ENCODE assay signal across 9 cellular contexts in the genomic region with DNA sequence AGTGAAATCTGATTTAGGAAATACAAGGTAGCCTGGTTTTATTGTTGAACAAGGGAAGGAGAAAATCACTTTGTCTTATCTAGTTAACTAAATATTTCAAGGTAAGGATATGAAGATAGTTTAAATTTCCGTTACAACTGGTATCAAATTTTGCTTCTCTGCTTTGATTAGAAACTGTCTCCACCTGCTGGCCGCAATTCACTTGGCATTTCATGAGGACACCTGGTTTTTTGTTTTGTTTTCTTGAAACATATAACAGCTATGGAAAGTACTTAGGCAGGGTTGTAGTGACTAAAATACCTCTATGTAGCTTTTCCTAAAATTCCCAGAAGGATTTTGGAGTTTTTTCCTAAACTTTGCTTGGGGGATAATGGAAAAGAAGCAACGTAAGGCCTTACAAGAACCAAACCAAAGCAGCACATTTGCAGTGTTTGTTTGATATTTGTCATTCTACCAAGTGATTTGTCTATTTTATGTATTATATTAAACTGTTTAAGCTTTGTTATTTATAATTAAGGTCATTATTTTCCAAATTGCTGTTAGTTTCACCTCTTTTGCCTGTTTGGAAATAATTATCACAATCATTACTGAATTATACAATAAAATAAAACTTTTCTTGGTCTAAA.
DNase-seq lines count a peak whose midpoint lies in the region; ATAC-seq, FAIRE-seq and TF ChIP-seq lines count a peak whose summit lies in the region.
"Had no signal": no experiment of that assay in that cellular context is flagged by ENCODE, and none has a peak within 500 bp of the region (broad histone marks: within the 10 kb centered on the region; RNA-seq: fewer than 3 reads in every experiment).

No MANE protein-coding gene starts in this region.

- peak; percentile 86 for TF ChIP-seq CTCF in HFFc6 (IDR thresholded peaks at IDR 0.05)

- ATAC-seq in activated naive CD8-positive, alpha-beta T cell treated with anti-CD3 and anti-CD28 coated beads, Interleukin-2, amount 10 ng/mL, durations not matched to agents 7 days and 5 days (ENCODE audit: low read depth) = no peak
- ATAC-seq in right cardiac atrium (no peak), GM18867 (IDR thresholded peaks at IDR 0.05; ENCODE audit: unreplicated experiment) (no peak), GM19324 (IDR thresholded peaks at IDR 0.05; ENCODE audit: low FRiP score, unreplicated experiment) (no peak)

- H3K27me3 Mint-ChIP-seq in HFFc6 (ENCODE audit: insufficient read depth) = no peaks in the 10 kb centered on the region; the same call in none of the 2 replicates
- peaks cover 2% of the 10 kb centered on the region for H3K27me3 Mint-ChIP-seq in activated naive CD8-positive, alpha-beta T cell treated with anti-CD3 and anti-CD28 coated beads, Interleukin-2, amount 10 ng/mL, durations not matched to agents 7 days and 5 days

- FAIRE-seq in RCC 7860 (lab: Jason Lieb, UNC) = peak; percentile 83

- WGBS in right cardiac atrium = 35% methylated on average over 3 of the region's 3 CpGs

- no peaks in the 10 kb centered on the region for H3K9me3 ChIP-seq in right cardiac atrium (ENCODE audit: control insufficient read depth, low read length)

- H3K4me3 Mint-ChIP-seq in HFFc6 = no peak overlapping the region
- no peak overlapping the region for H3K4me3 Mint-ChIP-seq in activated naive CD8-positive, alpha-beta T cell treated with anti-CD3 and anti-CD28 coated beads, Interleukin-2, amount 10 ng/mL, durations not matched to agents 7 days and 5 days

- no peak overlapping the region for H3K27ac Mint-ChIP-seq in HFFc6
- H3K27ac Mint-ChIP-seq in activated naive CD8-positive, alpha-beta T cell treated with anti-CD3 and anti-CD28 coated beads, Interleukin-2, amount 10 ng/mL, durations not matched to agents 7 days and 5 days = no peak overlapping the region

- POLR2A ChIA-PET in activated naive CD8-positive, alpha-beta T cell treated with anti-CD3 and anti-CD28 coated beads, Interleukin-2, amount 10 ng/mL, durations not matched to agents 7 days and 5 days (lab: Charles Lee) = interaction anchor here (0.6 kb wide), 1 partner anchor 191 kb away, joined by 4 read pairs; no protein-coding TSS in a partner anchor

- peaks cover 4% of the 10 kb centered on the region for H3K9me3 Mint-ChIP-seq in HFFc6
- peaks cover 7% of the 10 kb centered on the region for H3K9me3 Mint-ChIP-seq in activated naive CD8-positive, alpha-beta T cell treated with anti-CD3 and anti-CD28 coated beads, Interleukin-2, amount 10 ng/mL, durations not matched to agents 7 days and 5 days

- DNase-seq in COLO829 (ENCODE audit: low spot score) (peak; percentile 77), HFFc6 (peak; percentile 12), RCC 7860 (ENCODE audit: low spot score) (no peak), right cardiac atrium (peak in 2 of 3 donors; percentile 31 to 76)
- DNase-seq in activated naive CD8-positive, alpha-beta T cell treated with anti-CD3 and anti-CD28 coated beads, Interleukin-2, amount 10 ng/mL, durations not matched to agents 7 days and 5 days = peak; percentile 40
- peak; percentile 5 to 30 (median 28) for DNase-seq in stimulated activated CD4-positive, alpha-beta T cell treated with anti-CD3 and anti-CD28 coated beads, Interleukin-12 subunit alpha, Interleukin-12 subunit beta, amount 100 ng/mL, for 48 hours (ENCODE audit: low read depth in 2 of 3, low spot score in 1 of 3)

- H3K27me3 ChIP-seq in right cardiac atrium (ENCODE audit: control insufficient read depth, insufficient read depth) = no peaks in the 10 kb centered on the region

- no peak overlapping the region for H3K4me3 ChIP-seq in right cardiac atrium (ENCODE audit: low read length)
- H3K4me3 ChIP-seq: skin epidermis had no signal

- intact Hi-C loops in right cardiac atrium (cut with DNase I) = loop anchor here (5.0 to 10.0 kb wide), 4 partner anchors 71 to 81 kb away; a partner anchor contains a TSS

- H3K36me3 Mint-ChIP-seq in HFFc6 (ENCODE audit: low read depth) = peaks cover 8% of the 10 kb centered on the region
- H3K36me3 Mint-ChIP-seq in activated naive CD8-positive, alpha-beta T cell treated with anti-CD3 and anti-CD28 coated beads, Interleukin-2, amount 10 ng/mL, durations not matched to agents 7 days and 5 days = peaks cover 7% of the 10 kb centered on the region

- H3K4me1 ChIP-seq in right cardiac atrium (ENCODE audit: control insufficient read depth, insufficient read depth, low read length) = no peaks in the 10 kb centered on the region

- H3K27ac ChIP-seq in right cardiac atrium (ENCODE audit: low read length) = no peak overlapping the region
- H3K27ac ChIP-seq: skin epidermis had no signal

- H3K4me1 Mint-ChIP-seq in HFFc6 (ENCODE audit: low read depth) = peaks cover 6% of the 10 kb centered on the region; the same call in 1 of the 2 replicates
- H3K4me1 Mint-ChIP-seq in activated naive CD8-positive, alpha-beta T cell treated with anti-CD3 and anti-CD28 coated beads, Interleukin-2, amount 10 ng/mL, durations not matched to agents 7 days and 5 days = no peaks in the 10 kb centered on the region
